15 cellular contexts compared by ENCODE assay signal in genomic region chr17:31654936-31655335, GRCh38.
DNase-seq lines count a peak whose midpoint lies in the region; ATAC-seq and TF ChIP-seq lines count a peak whose summit lies in the region.
"Had no signal": no experiment of that assay in that cellular context is flagged by ENCODE, and none has a peak within 500 bp of the region (broad histone marks: within the 10 kb centered on the region; RNA-seq: fewer than 3 reads in every experiment).

No MANE protein-coding gene starts in this region.

- H3K27ac ChIP-seq in upper lobe of left lung: no peak overlapping the region
- H3K27ac ChIP-seq: hepatocyte had no signal

- no peaks in the 10 kb centered on the region for H3K36me3 Mint-ChIP-seq in activated naive CD4-positive, alpha-beta T cell treated with anti-CD3 and anti-CD28 coated beads, Interleukin-2, amount 50 U/mL, for 72 hours
- no peaks in the 10 kb centered on the region for H3K36me3 Mint-ChIP-seq in activated naive CD4-positive, alpha-beta T cell treated with anti-CD3 and anti-CD28 coated beads, Interleukin-2, amount 10 ng/mL, durations not matched to agents 7 days and 5 days
- H3K36me3 Mint-ChIP-seq in activated CD8-positive, alpha-beta T cell treated with anti-CD3 and anti-CD28 coated beads, Interleukin-2, amount 10 ng/mL, durations not matched to agents 7 days and 5 days (ENCODE audit: low read depth): no peaks in the 10 kb centered on the region

- no peaks in the 10 kb centered on the region for H3K9me3 Mint-ChIP-seq in activated naive CD4-positive, alpha-beta T cell treated with anti-CD3 and anti-CD28 coated beads, Interleukin-2, amount 50 U/mL, for 72 hours
- no peaks in the 10 kb centered on the region for H3K9me3 Mint-ChIP-seq in activated naive CD4-positive, alpha-beta T cell treated with anti-CD3 and anti-CD28 coated beads, Interleukin-2, amount 10 ng/mL, durations not matched to agents 7 days and 5 days
- H3K9me3 Mint-ChIP-seq in activated CD8-positive, alpha-beta T cell treated with anti-CD3 and anti-CD28 coated beads, Interleukin-2, amount 10 ng/mL, durations not matched to agents 7 days and 5 days (ENCODE audit: insufficient read depth): no peaks in the 10 kb centered on the region
- H3K9me3 Mint-ChIP-seq: T-helper 1 cell treated with Interleukin-12 subunit alpha and Interleukin-12 subunit beta and Interleukin-4 antibody, amounts not matched to agents 30 μg/mL and 1 μg/mL, for 36 hours had no signal

- H3K27ac Mint-ChIP-seq in activated naive CD4-positive, alpha-beta T cell treated with anti-CD3 and anti-CD28 coated beads, Interleukin-2, amount 50 U/mL, for 72 hours: no peak overlapping the region
- H3K27ac Mint-ChIP-seq in activated naive CD4-positive, alpha-beta T cell treated with anti-CD3 and anti-CD28 coated beads, Interleukin-2, amount 10 ng/mL, durations not matched to agents 7 days and 5 days: no peak overlapping the region
- H3K27ac Mint-ChIP-seq in activated CD8-positive, alpha-beta T cell treated with anti-CD3 and anti-CD28 coated beads, Interleukin-2, amount 10 ng/mL, durations not matched to agents 7 days and 5 days: peak overlapping the region; percentile 23
- H3K27ac Mint-ChIP-seq: nephron; T-helper 1 cell treated with Interleukin-12 subunit alpha and Interleukin-12 subunit beta and Interleukin-4 antibody, amounts not matched to agents 30 μg/mL and 1 μg/mL, for 36 hours had no signal

- no peaks in the 10 kb centered on the region for H3K4me1 ChIP-seq in upper lobe of left lung

- H3K4me3 ChIP-seq in upper lobe of left lung: no peak overlapping the region
- H3K4me3 ChIP-seq: hepatocyte had no signal

- CTCF ChIA-PET in activated naive CD4-positive, alpha-beta T cell treated with anti-CD3 and anti-CD28 coated beads, Interleukin-2, amount 10 ng/mL, durations not matched to agents 7 days and 5 days (lab: Charles Lee): no interaction called here
- CTCF ChIA-PET in activated CD8-positive, alpha-beta T cell treated with anti-CD3 and anti-CD28 coated beads, Interleukin-2, amount 10 ng/mL, durations not matched to agents 7 days and 5 days (lab: Charles Lee): no interaction called here

- no peak for TF ChIP-seq POLR2A in upper lobe of left lung (IDR thresholded peaks at IDR 0.05)

- no peak overlapping the region for H3K4me3 Mint-ChIP-seq in activated naive CD4-positive, alpha-beta T cell treated with anti-CD3 and anti-CD28 coated beads, Interleukin-2, amount 10 ng/mL, durations not matched to agents 7 days and 5 days
- no peak overlapping the region for H3K4me3 Mint-ChIP-seq in activated CD8-positive, alpha-beta T cell treated with anti-CD3 and anti-CD28 coated beads, Interleukin-2, amount 10 ng/mL, durations not matched to agents 7 days and 5 days
- H3K4me3 Mint-ChIP-seq: nephron; T-helper 1 cell treated with Interleukin-12 subunit alpha and Interleukin-12 subunit beta and Interleukin-4 antibody, amounts not matched to agents 30 μg/mL and 1 μg/mL, for 36 hours had no signal

- H3K27me3 ChIP-seq in upper lobe of left lung: no peaks in the 10 kb centered on the region
- H3K27me3 ChIP-seq: hepatocyte had no signal

- POLR2A ChIA-PET in activated CD8-positive, alpha-beta T cell treated with anti-CD3 and anti-CD28 coated beads, Interleukin-2, amount 10 ng/mL, durations not matched to agents 7 days and 5 days (lab: Charles Lee): no interaction called here

- no peak for TF ChIP-seq CTCF in upper lobe of left lung (IDR thresholded peaks at IDR 0.05)

- peaks cover 18% of the 10 kb centered on the region for H3K27me3 Mint-ChIP-seq in activated naive CD4-positive, alpha-beta T cell treated with anti-CD3 and anti-CD28 coated beads, Interleukin-2, amount 10 ng/mL, durations not matched to agents 7 days and 5 days
- peaks cover 15% of the 10 kb centered on the region for H3K27me3 Mint-ChIP-seq in activated CD8-positive, alpha-beta T cell treated with anti-CD3 and anti-CD28 coated beads, Interleukin-2, amount 10 ng/mL, durations not matched to agents 7 days and 5 days (ENCODE audit: low read depth)

- H3K4me1 Mint-ChIP-seq in activated naive CD4-positive, alpha-beta T cell treated with anti-CD3 and anti-CD28 coated beads, Interleukin-2, amount 10 ng/mL, durations not matched to agents 7 days and 5 days: no peaks in the 10 kb centered on the region
- peaks cover 6% of the 10 kb centered on the region for H3K4me1 Mint-ChIP-seq in activated CD8-positive, alpha-beta T cell treated with anti-CD3 and anti-CD28 coated beads, Interleukin-2, amount 10 ng/mL, durations not matched to agents 7 days and 5 days (ENCODE audit: low read depth)
- H3K4me1 Mint-ChIP-seq: nephron had no signal

- TF ChIP-seq EP300 in upper lobe of left lung (IDR thresholded peaks at IDR 0.05): no peak

- H3K36me3 ChIP-seq in upper lobe of left lung: no peaks in the 10 kb centered on the region

- peak in 1 of 2 donors; percentile 26 for DNase-seq in activated naive CD4-positive, alpha-beta T cell treated with anti-CD3 and anti-CD28 coated beads, Interleukin-2, amount 50 U/mL, for 72 hours (ENCODE audit: low spot score in 2 of 2)
- no peak for DNase-seq in activated naive CD4-positive, alpha-beta T cell treated with anti-CD3 and anti-CD28 coated beads, Interleukin-2, amount 10 ng/mL, durations not matched to agents 7 days and 5 days
- DNase-seq in activated CD8-positive, alpha-beta T cell treated with anti-CD3 and anti-CD28 coated beads, Interleukin-2, amount 10 ng/mL, durations not matched to agents 7 days and 5 days: peak; percentile 50
- peak; percentile 43 for DNase-seq in kidney tubule cell (ENCODE audit: low spot score)
- peak in 1 of 2 donors; percentile 52 for DNase-seq in upper lobe of left lung
- no peak for DNase-seq in CD1c-positive myeloid dendritic cell (ENCODE audit: extremely low spot score)
- DNase-seq: dermis blood vessel endothelial cell; KG1; NCI-H510A; stimulated activated CD4-positive, alpha-beta T cell treated with anti-CD3 and anti-CD28 coated beads, Interleukin-4, amount 100 ng/mL, for 1 hour had no signal

- no peaks in the 10 kb centered on the region for H3K9me3 ChIP-seq in upper lobe of left lung

- ATAC-seq in activated naive CD4-positive, alpha-beta T cell treated with anti-CD3 and anti-CD28 coated beads, Interleukin-2, amount 50 U/mL, for 72 hours: peak; percentile 89 to 99
- ATAC-seq in activated CD8-positive, alpha-beta T cell treated with anti-CD3 and anti-CD28 coated beads, Interleukin-2, amount 10 ng/mL, durations not matched to agents 7 days and 5 days: peak; percentile 63
- ATAC-seq in upper lobe of left lung (ENCODE audit: low FRiP score in 2 of 2) (peak; percentile 21 to 40), GM21528 (IDR thresholded peaks at IDR 0.05; ENCODE audit: low FRiP score, unreplicated experiment) (no peak), HG02938 (IDR thresholded peaks at IDR 0.05; ENCODE audit: unreplicated experiment) (no peak)

- WGBS in upper lobe of left lung, 2 donors: 74 to 76% methylated on average over 4 to 6 of the region's 8 CpGs

Comparison
In these comparisons a context has a peak if more than half of its experiments do, and no peak if none do; other contexts are left out.
1. ATAC-seq: peak in activated naive CD4-positive, alpha-beta T cell treated with anti-CD3 and anti-CD28 coated beads, Interleukin-2, amount 50 U/mL, for 72 hours (2 of 2), activated CD8-positive, alpha-beta T cell treated with anti-CD3 and anti-CD28 coated beads, Interleukin-2, amount 10 ng/mL, durations not matched to agents 7 days and 5 days (single experiment) and upper lobe of left lung (2 of 2); none in GM21528 (single experiment) and HG02938 (single experiment).
2. DNase-seq: peak in activated CD8-positive, alpha-beta T cell treated with anti-CD3 and anti-CD28 coated beads, Interleukin-2, amount 10 ng/mL, durations not matched to agents 7 days and 5 days (single experiment) and kidney tubule cell (single experiment); none in activated naive CD4-positive, alpha-beta T cell treated with anti-CD3 and anti-CD28 coated beads, Interleukin-2, amount 10 ng/mL, durations not matched to agents 7 days and 5 days (single experiment) and CD1c-positive myeloid dendritic cell (single experiment).